In the genomic region with DNA sequence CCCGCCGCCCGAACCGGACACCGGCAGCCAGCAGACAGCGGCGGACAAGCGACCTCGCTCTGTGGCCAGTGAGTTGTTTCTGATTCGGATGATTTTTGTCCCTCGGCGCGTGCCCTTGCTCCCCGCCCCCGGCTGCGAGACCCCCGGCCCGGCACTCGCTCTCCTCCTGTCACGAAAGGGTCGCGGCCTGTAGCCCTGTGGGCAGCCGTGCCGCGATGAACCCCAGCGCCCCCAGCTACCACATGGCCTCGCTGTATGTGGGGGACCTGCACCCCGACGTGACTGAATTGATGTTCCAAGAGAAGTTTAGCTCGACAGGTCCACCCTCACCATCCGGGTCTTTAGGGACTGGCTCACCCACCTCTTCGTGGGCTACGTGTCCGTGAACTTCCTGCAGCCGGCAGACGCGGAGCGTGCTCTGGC, we compare ENCODE assay signal across 24 cellular contexts.
"Had no signal": no experiment of that assay in that cellular context is flagged by ENCODE, and none has a peak within 500 bp of the region (broad histone marks: within the 10 kb centered on the region; RNA-seq: fewer than 3 reads in every experiment).

No MANE protein-coding gene starts in this region.

- H3K4me1 ChIP-seq: heart right ventricle, prostate gland, transverse colon had no signal

- H3K4me3 ChIP-seq: heart right ventricle, ovary, prostate gland, transverse colon had no signal

- H3K27ac ChIP-seq: heart right ventricle, ovary, prostate gland, transverse colon, VCaP had no signal

- ATAC-seq: esophagus mucosa, heart right ventricle had no signal

- H3K36me3 ChIP-seq: heart right ventricle, ovary, prostate gland, transverse colon had no signal

- H3K9me3 ChIP-seq: ovary, prostate gland, transverse colon had no signal

- DNase-seq: activated CD4-positive, alpha-beta T cell treated with anti-CD3 and anti-CD28 coated beads for 4 hours; activated CD4-positive, alpha-beta T cell treated with anti-CD3 and anti-CD28 coated beads, Interleukin-2, amount 50 U/mL, for 4 hours; activated CD8-positive, alpha-beta memory T cell treated with anti-CD3 and anti-CD28 coated beads for 24 hours; activated CD8-positive, alpha-beta memory T cell treated with anti-CD3 and anti-CD28 coated beads, Interleukin-2, amount 50 U/mL, for 4 hours; activated effector memory CD4-positive, alpha-beta T cell treated with anti-CD3 and anti-CD28 coated beads, Interleukin-2, amount 50 U/mL, for 16 hours; activated naive CD4-positive, alpha-beta T cell treated with anti-CD3 and anti-CD28 coated beads, Interleukin-2, amount 50 U/mL, for 16 hours; activated T-cell treated with anti-CD3 and anti-CD28 coated beads, Interleukin-2, amount 50 U/mL, for 1 hour; amniotic stem cell; central memory CD4-positive, alpha-beta T cell; endodermal cell; foreskin fibroblast; heart right ventricle; kidney glomerular epithelial cell; mammary epithelial cell; naive B cell; nephron progenitor cell; ovary; stimulated activated naive CD4-positive, alpha-beta T cell treated with Interleukin-2 at 50 U/mL for 16 hours; SW 1271; T-helper 9 cell; transverse colon had no signal

- H3K27me3 ChIP-seq: heart right ventricle, ovary, transverse colon had no signal
